Comparison of ENCODE assay signal across 8 cellular contexts in genomic region chr2:196263181-196263747, GRCh38.
DNase-seq lines count a peak whose midpoint lies in the region; ATAC-seq and TF ChIP-seq lines count a peak whose summit lies in the region.

No MANE protein-coding gene starts in this region.

- no peaks in the 10 kb centered on the region for H3K27me3 ChIP-seq in PC-3 (ENCODE audit: low read length)

- peak overlapping the region; percentile 97 for H3K27ac Mint-ChIP-seq in activated naive CD4-positive, alpha-beta T cell treated with anti-CD3 and anti-CD28 coated beads for 36 hours
- H3K27ac Mint-ChIP-seq in mesothelial cell of epicardium = peak overlapping the region; percentile 92

- no peak overlapping the region for H3K4me3 ChIP-seq in PC-3 (ENCODE audit: low read length)

- no peaks in the 10 kb centered on the region for H3F3A ChIP-seq in PC-3 (ENCODE audit: low read length, unreplicated experiment)

- ATAC-seq in HG03039 (IDR thresholded peaks at IDR 0.05; ENCODE audit: unreplicated experiment) (peak; percentile 86), PC-3 (no peak)

- H4K20me1 ChIP-seq in PC-3 (ENCODE audit: low read length) = no peaks in the 10 kb centered on the region

- H3K9me2 ChIP-seq in PC-3 (replicated peaks; ENCODE audit: low read length) = no peaks in the 10 kb centered on the region

- TF ChIP-seq CTCF in PC-3 (conservative IDR thresholded peaks at IDR 0.05; ENCODE audit: low read depth, low read length) = no peak
- TF ChIP-seq CTCF in mesothelial cell of epicardium (IDR thresholded peaks at IDR 0.05; ENCODE audit: unreplicated experiment) = no peak

- H3K27me3 Mint-ChIP-seq in activated naive CD4-positive, alpha-beta T cell treated with anti-CD3 and anti-CD28 coated beads for 36 hours (ENCODE audit: low read depth) = no peaks in the 10 kb centered on the region
- no peaks in the 10 kb centered on the region for H3K27me3 Mint-ChIP-seq in mesothelial cell of epicardium (ENCODE audit: low read depth)

- intact Hi-C loops in activated naive CD4-positive, alpha-beta T cell treated with anti-CD3 and anti-CD28 coated beads for 36 hours (cut with micrococcal nuclease) = loop anchor here (5.0 to 10.0 kb wide), 3 partner anchors 722 to 1034 kb away; no protein-coding TSS in a partner anchor
- intact Hi-C loops in PC-3 (cut with micrococcal nuclease) = no loop called here

- peak; percentile 61 for DNase-seq in activated naive CD4-positive, alpha-beta T cell treated with anti-CD3 and anti-CD28 coated beads for 36 hours
- no peak for DNase-seq in activated naive CD4-positive, alpha-beta T cell treated with anti-CD3 and anti-CD28 coated beads, Interleukin-2, amount 50 U/mL, for 16 hours
- DNase-seq in PC-3 (peak; percentile 9), astrocyte of the hippocampus (ENCODE audit: low read depth, low spot score) (peak; percentile 26), mesothelial cell of epicardium (ENCODE audit: low spot score in 2 of 2, unreplicated experiment in 2 of 2) (no peak), NCI-H82 treated with DMSO at 0.1 percent for 48 hours (lab: John Stamatoyannopoulos, UW; ENCODE audit: unreplicated experiment) (no peak), D341Med (ENCODE audit: low spot score) (no peak)

- H3K9me3 ChIP-seq in PC-3 (ENCODE audit: low read length) = no peaks in the 10 kb centered on the region

- no peak overlapping the region for H2AFZ ChIP-seq in PC-3 (ENCODE audit: low read length)

- H3K9me3 Mint-ChIP-seq in activated naive CD4-positive, alpha-beta T cell treated with anti-CD3 and anti-CD28 coated beads for 36 hours = no peaks in the 10 kb centered on the region
- H3K9me3 Mint-ChIP-seq in mesothelial cell of epicardium = no peaks in the 10 kb centered on the region

- peaks cover 80% of the 10 kb centered on the region for H3K4me1 Mint-ChIP-seq in activated naive CD4-positive, alpha-beta T cell treated with anti-CD3 and anti-CD28 coated beads for 36 hours (ENCODE audit: low read depth)
- peaks cover 74% of the 10 kb centered on the region for H3K4me1 Mint-ChIP-seq in mesothelial cell of epicardium

- no peak overlapping the region for H3K9ac ChIP-seq in PC-3 (ENCODE audit: low read length)

- peaks cover 28% of the 10 kb centered on the region for H3K4me1 ChIP-seq in PC-3 (ENCODE audit: insufficient read depth, low read length)

- POLR2A ChIA-PET in PC-3 (lab: Charles Lee; ENCODE audit: unreplicated experiment) = no interaction called here

- no peak overlapping the region for H3K27ac ChIP-seq in PC-3 (ENCODE audit: low read length)

- BruUV-seq in PC-3 (replicated peaks; lab: Mats Ljungman, UMichigan) = no TSS peak

- H3K4me3 Mint-ChIP-seq in activated naive CD4-positive, alpha-beta T cell treated with anti-CD3 and anti-CD28 coated beads for 36 hours = peak overlapping the region; percentile 70
- H3K4me3 Mint-ChIP-seq in mesothelial cell of epicardium = peak overlapping the region; percentile 3

- no peaks in the 10 kb centered on the region for H3K79me2 ChIP-seq in PC-3 (ENCODE audit: low read length)

- no peak overlapping the region for H3K4me2 ChIP-seq in PC-3 (ENCODE audit: low read length)

- no peaks in the 10 kb centered on the region for H3K36me3 ChIP-seq in PC-3 (ENCODE audit: low read depth, low read length)

- H3K36me3 Mint-ChIP-seq in activated naive CD4-positive, alpha-beta T cell treated with anti-CD3 and anti-CD28 coated beads for 36 hours (ENCODE audit: low read depth) = no peaks in the 10 kb centered on the region
- no peaks in the 10 kb centered on the region for H3K36me3 Mint-ChIP-seq in mesothelial cell of epicardium

- CTCF ChIA-PET in activated naive CD4-positive, alpha-beta T cell treated with anti-CD3 and anti-CD28 coated beads for 36 hours (lab: Charles Lee) = interaction anchor here (0.7 to 4.6 kb wide), 4 partner anchors 13 to 131 kb away, joined by 3 to 40 read pairs (median 6); no protein-coding TSS in a partner anchor
- CTCF ChIA-PET in PC-3 (lab: Charles Lee) = no interaction called here

Comparison
In these comparisons a context has a peak if more than half of its experiments do, and no peak if none do; other contexts are left out.
1. DNase-seq: peak in activated naive CD4-positive, alpha-beta T cell treated with anti-CD3 and anti-CD28 coated beads for 36 hours (single experiment), PC-3 (single experiment) and astrocyte of the hippocampus (single experiment); none in activated naive CD4-positive, alpha-beta T cell treated with anti-CD3 and anti-CD28 coated beads, Interleukin-2, amount 50 U/mL, for 16 hours (single experiment), mesothelial cell of epicardium (0 of 2), NCI-H82 treated with DMSO at 0.1 percent for 48 hours (single experiment) and D341Med (single experiment).